Comparison of ENCODE assay signal across 2 cellular contexts in genomic region chr6:16321826-16322225, GRCh38.
TF ChIP-seq lines count a peak whose summit lies in the region.

No MANE protein-coding gene starts in this region.

TF ChIP-seq in IMR-90, 13 proteins besides CTCF, POLR2A, EP300 and RAD21:
- TF ChIP-seq CHD1 (IDR thresholded peaks at IDR 0.05; ENCODE audit: low read depth, low read length) (no peak), CEBPB (IDR thresholded peaks at IDR 0.05; ENCODE audit: low read depth, low read length) (no peak), ELK1 (IDR thresholded peaks at IDR 0.05; ENCODE audit: borderline replicate concordance, low read depth, low read length) (no peak), FOS (IDR thresholded peaks at IDR 0.05; ENCODE audit: low read depth, low read length) (no peak), RCOR1 (IDR thresholded peaks at IDR 0.05; ENCODE audit: insufficient replicate concordance, low read length) (no peak), MAFK (IDR thresholded peaks at IDR 0.05; ENCODE audit: low read depth, low read length) (no peak), NFE2L2 (IDR thresholded peaks at IDR 0.05; ENCODE audit: low read depth, low read length) (no peak), USF2 (IDR thresholded peaks at IDR 0.05; ENCODE audit: low read depth, low read length) (no peak), BHLHE40 (IDR thresholded peaks at IDR 0.05; ENCODE audit: low read depth, low read length) (no peak), RFX5 (IDR thresholded peaks at IDR 0.05; ENCODE audit: low read depth, low read length) (no peak), SMC3 (IDR thresholded peaks at IDR 0.05; ENCODE audit: low read depth, low read length) (no peak), MXI1 (IDR thresholded peaks at IDR 0.05; ENCODE audit: borderline replicate concordance, low read depth, low read length) (no peak)

TF ChIP-seq in neural cell, 6 proteins besides CTCF, POLR2A, EP300 and RAD21:
- TF ChIP-seq REST (IDR thresholded peaks at IDR 0.05; ENCODE audit: borderline replicate concordance) (no peak), EZH2 (IDR thresholded peaks at IDR 0.05; ENCODE audit: borderline replicate concordance, insufficient read depth, low read length, poor library complexity, severe bottlenecking) (no peak), MXI1 (conservative IDR thresholded peaks at IDR 0.05; ENCODE audit: poor library complexity, severe bottlenecking) (no peak), SMC3 (conservative IDR thresholded peaks at IDR 0.05; ENCODE audit: poor library complexity) (no peak), POLR2AphosphoS5 (IDR thresholded peaks at IDR 0.05) (no peak), TAF1 (IDR thresholded peaks at IDR 0.05; ENCODE audit: low read depth) (no peak)
